In the genomic region with DNA sequence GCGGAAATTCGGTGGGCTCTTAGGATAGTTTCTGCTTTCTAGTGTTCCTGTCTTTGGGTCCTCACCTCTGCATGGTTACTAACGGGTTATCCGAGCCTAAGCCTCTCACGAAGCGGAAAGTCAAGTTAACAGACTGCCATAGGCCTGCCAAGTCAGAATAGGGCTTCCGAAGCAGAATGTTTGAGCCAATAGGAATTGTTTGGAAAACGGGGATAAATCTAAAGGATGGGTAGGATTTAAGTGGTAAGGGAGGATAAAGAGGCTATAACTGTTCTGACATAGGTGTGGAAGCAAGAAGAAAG, we compare ENCODE assay signal across 1 cellular context.
TF ChIP-seq lines count a peak whose summit lies in the region.

No MANE protein-coding gene starts in this region.

TF ChIP-seq in HepG2, 621 proteins besides CTCF, POLR2A, EP300 and RAD21:
- TF ChIP-seq KAT8 (CRISPR knock-in tag; IDR thresholded peaks at IDR 0.05) (0 out of 2 replicates have a peak, but pooled peaks have one; percentile 12), SETDB1 (CRISPR knock-in tag; IDR thresholded peaks at IDR 0.05; ENCODE audit: borderline replicate concordance) (no peak), SIN3A (IDR thresholded peaks at IDR 0.05; ENCODE audit: borderline replicate concordance, low read depth, low read length) (peak; percentile 83; the same call in 1 of the 2 replicates), ZNF605 (CRISPR knock-in tag; IDR thresholded peaks at IDR 0.05) (no peak), SIN3B (IDR thresholded peaks at IDR 0.05; ENCODE audit: low read length) (0 out of 2 replicates have a peak, but pooled peaks have one; percentile 26), SAP130 (CRISPR knock-in tag; IDR thresholded peaks at IDR 0.05; ENCODE audit: low read depth) (peak; percentile 1; the same call in 1 of the 2 replicates), TP53 (CRISPR knock-in tag; conservative IDR thresholded peaks at IDR 0.05) (no peak), GLI4 (CRISPR knock-in tag; IDR thresholded peaks at IDR 0.05; ENCODE audit: borderline replicate concordance) (no peak), MIER2 (CRISPR knock-in tag; IDR thresholded peaks at IDR 0.05) (peak; percentile 42; the same call in 1 of the 2 replicates), ZSCAN25 (CRISPR knock-in tag; IDR thresholded peaks at IDR 0.05) (no peak), NR3C1 (CRISPR knock-in tag; IDR thresholded peaks at IDR 0.05) (no peak), ATAD3A (CRISPR knock-in tag; IDR thresholded peaks at IDR 0.05) (no peak), KDM5A (IDR thresholded peaks at IDR 0.05; ENCODE audit: borderline replicate concordance, low read length) (peak; percentile 57), RFX1 (IDR thresholded peaks at IDR 0.05) (peak; percentile 56; the same call in 1 of the 2 replicates), MBD4 (IDR thresholded peaks at IDR 0.05; ENCODE audit: borderline replicate concordance, low read length) (no peak), AGO1 (IDR thresholded peaks at IDR 0.05; ENCODE audit: low read depth, low read length, poor library complexity, severe bottlenecking) (no peak), ZNF441 (CRISPR knock-in tag; IDR thresholded peaks at IDR 0.05; ENCODE audit: borderline replicate concordance) (0 out of 2 replicates have a peak, but pooled peaks have one; percentile 6), ZEB1 (IDR thresholded peaks at IDR 0.05; ENCODE audit: insufficient replicate concordance, low read depth) (no peak), HOXA7 (CRISPR knock-in tag; IDR thresholded peaks at IDR 0.05) (no peak), SMAD3 (CRISPR knock-in tag; IDR thresholded peaks at IDR 0.05) (0 out of 2 replicates have a peak, but pooled peaks have one; percentile 0), NR1H2 (CRISPR knock-in tag; IDR thresholded peaks at IDR 0.05; ENCODE audit: borderline replicate concordance, low read depth) (no peak), RARA (CRISPR knock-in tag; IDR thresholded peaks at IDR 0.05) (0 out of 2 replicates have a peak, but pooled peaks have one; percentile 9), BCL6 (CRISPR knock-in tag; IDR thresholded peaks at IDR 0.05) (peak; percentile 56; the same call in 1 of the 2 replicates), ELF4 (CRISPR knock-in tag; IDR thresholded peaks at IDR 0.05; ENCODE audit: borderline replicate concordance) (0 out of 2 replicates have a peak, but pooled peaks have one; percentile 59)
- TF ChIP-seq, protein P1, sequence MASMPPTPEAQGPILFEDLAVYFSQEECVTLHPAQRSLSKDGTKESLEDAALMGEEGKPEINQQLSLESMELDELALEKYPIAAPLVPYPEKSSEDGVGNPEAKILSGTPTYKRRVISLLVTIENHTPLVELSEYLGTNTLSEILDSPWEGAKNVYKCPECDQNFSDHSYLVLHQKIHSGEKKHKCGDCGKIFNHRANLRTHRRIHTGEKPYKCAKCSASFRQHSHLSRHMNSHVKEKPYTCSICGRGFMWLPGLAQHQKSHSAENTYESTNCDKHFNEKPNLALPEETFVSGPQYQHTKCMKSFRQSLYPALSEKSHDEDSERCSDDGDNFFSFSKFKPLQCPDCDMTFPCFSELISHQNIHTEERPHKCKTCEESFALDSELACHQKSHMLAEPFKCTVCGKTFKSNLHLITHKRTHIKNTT (CRISPR knock-in tag; IDR thresholded peaks at IDR 0.05): no peak
- TF ChIP-seq, protein P2, sequence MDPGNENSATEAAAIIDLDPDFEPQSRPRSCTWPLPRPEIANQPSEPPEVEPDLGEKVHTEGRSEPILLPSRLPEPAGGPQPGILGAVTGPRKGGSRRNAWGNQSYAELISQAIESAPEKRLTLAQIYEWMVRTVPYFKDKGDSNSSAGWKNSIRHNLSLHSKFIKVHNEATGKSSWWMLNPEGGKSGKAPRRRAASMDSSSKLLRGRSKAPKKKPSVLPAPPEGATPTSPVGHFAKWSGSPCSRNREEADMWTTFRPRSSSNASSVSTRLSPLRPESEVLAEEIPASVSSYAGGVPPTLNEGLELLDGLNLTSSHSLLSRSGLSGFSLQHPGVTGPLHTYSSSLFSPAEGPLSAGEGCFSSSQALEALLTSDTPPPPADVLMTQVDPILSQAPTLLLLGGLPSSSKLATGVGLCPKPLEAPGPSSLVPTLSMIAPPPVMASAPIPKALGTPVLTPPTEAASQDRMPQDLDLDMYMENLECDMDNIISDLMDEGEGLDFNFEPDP (CRISPR knock-in tag; conservative IDR thresholded peaks at IDR 0.05): 0 out of 2 replicates have a peak, but pooled peaks have one; percentile 24
- TF ChIP-seq, protein P3, sequence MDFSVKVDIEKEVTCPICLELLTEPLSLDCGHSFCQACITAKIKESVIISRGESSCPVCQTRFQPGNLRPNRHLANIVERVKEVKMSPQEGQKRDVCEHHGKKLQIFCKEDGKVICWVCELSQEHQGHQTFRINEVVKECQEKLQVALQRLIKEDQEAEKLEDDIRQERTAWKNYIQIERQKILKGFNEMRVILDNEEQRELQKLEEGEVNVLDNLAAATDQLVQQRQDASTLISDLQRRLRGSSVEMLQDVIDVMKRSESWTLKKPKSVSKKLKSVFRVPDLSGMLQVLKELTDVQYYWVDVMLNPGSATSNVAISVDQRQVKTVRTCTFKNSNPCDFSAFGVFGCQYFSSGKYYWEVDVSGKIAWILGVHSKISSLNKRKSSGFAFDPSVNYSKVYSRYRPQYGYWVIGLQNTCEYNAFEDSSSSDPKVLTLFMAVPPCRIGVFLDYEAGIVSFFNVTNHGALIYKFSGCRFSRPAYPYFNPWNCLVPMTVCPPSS (IDR thresholded peaks at IDR 0.05): no peak
- TF ChIP-seq, protein P4, sequence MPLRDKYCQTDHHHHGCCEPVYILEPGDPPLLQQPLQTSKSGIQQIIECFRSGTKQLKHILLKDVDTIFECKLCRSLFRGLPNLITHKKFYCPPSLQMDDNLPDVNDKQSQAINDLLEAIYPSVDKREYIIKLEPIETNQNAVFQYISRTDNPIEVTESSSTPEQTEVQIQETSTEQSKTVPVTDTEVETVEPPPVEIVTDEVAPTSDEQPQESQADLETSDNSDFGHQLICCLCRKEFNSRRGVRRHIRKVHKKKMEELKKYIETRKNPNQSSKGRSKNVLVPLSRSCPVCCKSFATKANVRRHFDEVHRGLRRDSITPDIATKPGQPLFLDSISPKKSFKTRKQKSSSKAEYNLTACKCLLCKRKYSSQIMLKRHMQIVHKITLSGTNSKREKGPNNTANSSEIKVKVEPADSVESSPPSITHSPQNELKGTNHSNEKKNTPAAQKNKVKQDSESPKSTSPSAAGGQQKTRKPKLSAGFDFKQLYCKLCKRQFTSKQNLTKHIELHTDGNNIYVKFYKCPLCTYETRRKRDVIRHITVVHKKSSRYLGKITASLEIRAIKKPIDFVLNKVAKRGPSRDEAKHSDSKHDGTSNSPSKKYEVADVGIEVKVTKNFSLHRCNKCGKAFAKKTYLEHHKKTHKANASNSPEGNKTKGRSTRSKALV (CRISPR knock-in tag; IDR thresholded peaks at IDR 0.05): peak; percentile 5; the same call in 1 of the 2 replicates
- TF ChIP-seq, protein P5, sequence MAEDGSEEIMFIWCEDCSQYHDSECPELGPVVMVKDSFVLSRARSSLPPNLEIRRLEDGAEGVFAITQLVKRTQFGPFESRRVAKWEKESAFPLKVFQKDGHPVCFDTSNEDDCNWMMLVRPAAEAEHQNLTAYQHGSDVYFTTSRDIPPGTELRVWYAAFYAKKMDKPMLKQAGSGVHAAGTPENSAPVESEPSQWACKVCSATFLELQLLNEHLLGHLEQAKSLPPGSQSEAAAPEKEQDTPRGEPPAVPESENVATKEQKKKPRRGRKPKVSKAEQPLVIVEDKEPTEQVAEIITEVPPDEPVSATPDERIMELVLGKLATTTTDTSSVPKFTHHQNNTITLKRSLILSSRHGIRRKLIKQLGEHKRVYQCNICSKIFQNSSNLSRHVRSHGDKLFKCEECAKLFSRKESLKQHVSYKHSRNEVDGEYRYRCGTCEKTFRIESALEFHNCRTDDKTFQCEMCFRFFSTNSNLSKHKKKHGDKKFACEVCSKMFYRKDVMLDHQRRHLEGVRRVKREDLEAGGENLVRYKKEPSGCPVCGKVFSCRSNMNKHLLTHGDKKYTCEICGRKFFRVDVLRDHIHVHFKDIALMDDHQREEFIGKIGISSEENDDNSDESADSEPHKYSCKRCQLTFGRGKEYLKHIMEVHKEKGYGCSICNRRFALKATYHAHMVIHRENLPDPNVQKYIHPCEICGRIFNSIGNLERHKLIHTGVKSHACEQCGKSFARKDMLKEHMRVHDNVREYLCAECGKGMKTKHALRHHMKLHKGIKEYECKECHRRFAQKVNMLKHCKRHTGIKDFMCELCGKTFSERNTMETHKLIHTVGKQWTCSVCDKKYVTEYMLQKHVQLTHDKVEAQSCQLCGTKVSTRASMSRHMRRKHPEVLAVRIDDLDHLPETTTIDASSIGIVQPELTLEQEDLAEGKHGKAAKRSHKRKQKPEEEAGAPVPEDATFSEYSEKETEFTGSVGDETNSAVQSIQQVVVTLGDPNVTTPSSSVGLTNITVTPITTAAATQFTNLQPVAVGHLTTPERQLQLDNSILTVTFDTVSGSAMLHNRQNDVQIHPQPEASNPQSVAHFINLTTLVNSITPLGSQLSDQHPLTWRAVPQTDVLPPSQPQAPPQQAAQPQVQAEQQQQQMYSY (CRISPR knock-in tag; IDR thresholded peaks at IDR 0.05): no peak
- TF ChIP-seq, protein P6, sequence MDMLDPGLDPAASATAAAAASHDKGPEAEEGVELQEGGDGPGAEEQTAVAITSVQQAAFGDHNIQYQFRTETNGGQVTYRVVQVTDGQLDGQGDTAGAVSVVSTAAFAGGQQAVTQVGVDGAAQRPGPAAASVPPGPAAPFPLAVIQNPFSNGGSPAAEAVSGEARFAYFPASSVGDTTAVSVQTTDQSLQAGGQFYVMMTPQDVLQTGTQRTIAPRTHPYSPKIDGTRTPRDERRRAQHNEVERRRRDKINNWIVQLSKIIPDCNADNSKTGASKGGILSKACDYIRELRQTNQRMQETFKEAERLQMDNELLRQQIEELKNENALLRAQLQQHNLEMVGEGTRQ (IDR thresholded peaks at IDR 0.05; ENCODE audit: low read depth, low read length): no peak
- TF ChIP-seq, protein P6 (CRISPR knock-in tag; IDR thresholded peaks at IDR 0.05; ENCODE audit: borderline replicate concordance): no peak
- TF ChIP-seq, protein P7, sequence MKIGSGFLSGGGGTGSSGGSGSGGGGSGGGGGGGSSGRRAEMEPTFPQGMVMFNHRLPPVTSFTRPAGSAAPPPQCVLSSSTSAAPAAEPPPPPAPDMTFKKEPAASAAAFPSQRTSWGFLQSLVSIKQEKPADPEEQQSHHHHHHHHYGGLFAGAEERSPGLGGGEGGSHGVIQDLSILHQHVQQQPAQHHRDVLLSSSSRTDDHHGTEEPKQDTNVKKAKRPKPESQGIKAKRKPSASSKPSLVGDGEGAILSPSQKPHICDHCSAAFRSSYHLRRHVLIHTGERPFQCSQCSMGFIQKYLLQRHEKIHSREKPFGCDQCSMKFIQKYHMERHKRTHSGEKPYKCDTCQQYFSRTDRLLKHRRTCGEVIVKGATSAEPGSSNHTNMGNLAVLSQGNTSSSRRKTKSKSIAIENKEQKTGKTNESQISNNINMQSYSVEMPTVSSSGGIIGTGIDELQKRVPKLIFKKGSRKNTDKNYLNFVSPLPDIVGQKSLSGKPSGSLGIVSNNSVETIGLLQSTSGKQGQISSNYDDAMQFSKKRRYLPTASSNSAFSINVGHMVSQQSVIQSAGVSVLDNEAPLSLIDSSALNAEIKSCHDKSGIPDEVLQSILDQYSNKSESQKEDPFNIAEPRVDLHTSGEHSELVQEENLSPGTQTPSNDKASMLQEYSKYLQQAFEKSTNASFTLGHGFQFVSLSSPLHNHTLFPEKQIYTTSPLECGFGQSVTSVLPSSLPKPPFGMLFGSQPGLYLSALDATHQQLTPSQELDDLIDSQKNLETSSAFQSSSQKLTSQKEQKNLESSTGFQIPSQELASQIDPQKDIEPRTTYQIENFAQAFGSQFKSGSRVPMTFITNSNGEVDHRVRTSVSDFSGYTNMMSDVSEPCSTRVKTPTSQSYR (CRISPR knock-in tag; IDR thresholded peaks at IDR 0.05; ENCODE audit: borderline replicate concordance): 0 out of 2 replicates have a peak, but pooled peaks have one; percentile 4
- TF ChIP-seq, protein P8, sequence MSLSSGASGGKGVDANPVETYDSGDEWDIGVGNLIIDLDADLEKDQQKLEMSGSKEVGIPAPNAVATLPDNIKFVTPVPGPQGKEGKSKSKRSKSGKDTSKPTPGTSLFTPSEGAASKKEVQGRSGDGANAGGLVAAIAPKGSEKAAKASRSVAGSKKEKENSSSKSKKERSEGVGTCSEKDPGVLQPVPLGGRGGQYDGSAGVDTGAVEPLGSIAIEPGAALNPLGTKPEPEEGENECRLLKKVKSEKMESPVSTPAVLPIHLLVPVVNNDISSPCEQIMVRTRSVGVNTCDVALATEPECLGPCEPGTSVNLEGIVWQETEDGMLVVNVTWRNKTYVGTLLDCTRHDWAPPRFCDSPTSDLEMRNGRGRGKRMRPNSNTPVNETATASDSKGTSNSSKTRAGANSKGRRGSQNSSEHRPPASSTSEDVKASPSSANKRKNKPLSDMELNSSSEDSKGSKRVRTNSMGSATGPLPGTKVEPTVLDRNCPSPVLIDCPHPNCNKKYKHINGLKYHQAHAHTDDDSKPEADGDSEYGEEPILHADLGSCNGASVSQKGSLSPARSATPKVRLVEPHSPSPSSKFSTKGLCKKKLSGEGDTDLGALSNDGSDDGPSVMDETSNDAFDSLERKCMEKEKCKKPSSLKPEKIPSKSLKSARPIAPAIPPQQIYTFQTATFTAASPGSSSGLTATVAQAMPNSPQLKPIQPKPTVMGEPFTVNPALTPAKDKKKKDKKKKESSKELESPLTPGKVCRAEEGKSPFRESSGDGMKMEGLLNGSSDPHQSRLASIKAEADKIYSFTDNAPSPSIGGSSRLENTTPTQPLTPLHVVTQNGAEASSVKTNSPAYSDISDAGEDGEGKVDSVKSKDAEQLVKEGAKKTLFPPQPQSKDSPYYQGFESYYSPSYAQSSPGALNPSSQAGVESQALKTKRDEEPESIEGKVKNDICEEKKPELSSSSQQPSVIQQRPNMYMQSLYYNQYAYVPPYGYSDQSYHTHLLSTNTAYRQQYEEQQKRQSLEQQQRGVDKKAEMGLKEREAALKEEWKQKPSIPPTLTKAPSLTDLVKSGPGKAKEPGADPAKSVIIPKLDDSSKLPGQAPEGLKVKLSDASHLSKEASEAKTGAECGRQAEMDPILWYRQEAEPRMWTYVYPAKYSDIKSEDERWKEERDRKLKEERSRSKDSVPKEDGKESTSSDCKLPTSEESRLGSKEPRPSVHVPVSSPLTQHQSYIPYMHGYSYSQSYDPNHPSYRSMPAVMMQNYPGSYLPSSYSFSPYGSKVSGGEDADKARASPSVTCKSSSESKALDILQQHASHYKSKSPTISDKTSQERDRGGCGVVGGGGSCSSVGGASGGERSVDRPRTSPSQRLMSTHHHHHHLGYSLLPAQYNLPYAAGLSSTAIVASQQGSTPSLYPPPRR (CRISPR knock-in tag; IDR thresholded peaks at IDR 0.05; ENCODE audit: borderline replicate concordance): 0 out of 2 replicates have a peak, but pooled peaks have one; percentile 16
